ENCODE assay signal across 1 cellular context in the genomic region with DNA sequence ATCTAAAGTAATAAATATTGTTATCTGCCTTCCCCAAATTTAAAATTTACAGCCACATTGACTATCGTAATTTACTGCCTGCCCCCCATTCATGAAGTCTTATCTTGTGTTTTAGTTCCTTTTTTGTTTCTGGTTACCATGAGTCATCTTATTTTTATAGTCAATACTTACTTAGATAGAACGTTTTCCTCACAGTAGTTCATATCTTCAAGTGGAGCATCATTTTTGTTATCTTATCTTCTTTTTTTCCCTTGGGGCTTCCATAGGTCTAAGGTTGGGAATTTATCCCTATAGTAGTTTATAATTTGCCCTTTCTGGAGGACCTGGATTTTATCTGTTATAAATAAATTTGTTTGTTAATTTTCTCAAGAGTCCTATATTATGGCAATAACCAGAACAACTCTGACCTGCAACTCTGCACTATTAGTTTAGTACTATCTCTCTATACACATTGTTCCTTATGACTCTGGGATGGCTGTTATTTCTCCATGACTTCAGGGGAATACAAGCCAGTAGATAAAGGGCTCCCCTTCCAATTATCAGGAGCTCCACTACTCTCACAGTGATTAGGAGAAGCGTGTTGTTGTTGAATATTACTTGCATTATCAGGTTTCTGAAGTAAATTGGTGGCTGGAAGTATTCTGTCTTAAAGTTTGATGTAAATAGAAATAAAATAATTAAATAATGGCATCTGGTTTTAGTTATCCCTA.
TF ChIP-seq lines count a peak whose summit lies in the region.

No MANE protein-coding gene starts in this region.

TF ChIP-seq in K562, 482 proteins besides CTCF, POLR2A, EP300 and RAD21 (continued from another document and continues in another):
- TF ChIP-seq BRF2 (IDR thresholded peaks at IDR 0.05; ENCODE audit: borderline replicate concordance, insufficient read depth, insufficient read length) (no peak), SETDB1 (IDR thresholded peaks at IDR 0.05; ENCODE audit: low read length) (no peak), ZNF3 (CRISPR knock-in tag; IDR thresholded peaks at IDR 0.05) (no peak), TAF1 (IDR thresholded peaks at IDR 0.05; ENCODE audit: control insufficient read depth, extremely low read depth, insufficient read depth, low read length, severe bottlenecking) (no peak), ZNF311 (CRISPR knock-in tag; IDR thresholded peaks at IDR 0.05) (no peak), ZHX1 (conservative IDR thresholded peaks at IDR 0.05; ENCODE audit: low read length) (no peak), SMAD2 (IDR thresholded peaks at IDR 0.05; ENCODE audit: low read depth, low read length) (no peak), NCOA6 (IDR thresholded peaks at IDR 0.05) (no peak), ZMIZ1 (IDR thresholded peaks at IDR 0.05; ENCODE audit: low read depth in 2 of 2, low read length in 2 of 2) (no peak), CBX1 (IDR thresholded peaks at IDR 0.05; ENCODE audit: low read depth) (no peak), ZBTB8A (IDR thresholded peaks at IDR 0.05; ENCODE audit: partially characterized antibody) (no peak), KAT8 (IDR thresholded peaks at IDR 0.05; ENCODE audit: low read depth) (no peak), ZNF12 (CRISPR knock-in tag; IDR thresholded peaks at IDR 0.05) (no peak), SAFB2 (IDR thresholded peaks at IDR 0.05; ENCODE audit: borderline replicate concordance, low read depth, low read length, severe bottlenecking) (no peak), MCM2 (IDR thresholded peaks at IDR 0.05; ENCODE audit: low read depth) (no peak), ESRRA (IDR thresholded peaks at IDR 0.05; ENCODE audit: borderline replicate concordance, low read depth) (no peak), ZNF561 (CRISPR knock-in tag; conservative IDR thresholded peaks at IDR 0.05) (no peak), ETV1 (tag; conservative IDR thresholded peaks at IDR 0.05; ENCODE audit: low read depth) (no peak), ZBTB33 (CRISPR knock-in tag; IDR thresholded peaks at IDR 0.05) (no peak), BRCA1 (IDR thresholded peaks at IDR 0.05) (no peak), BRCA1 (CRISPR knock-in tag; IDR thresholded peaks at IDR 0.05) (no peak), MED1 (CRISPR knock-in tag; IDR thresholded peaks at IDR 0.05; ENCODE audit: borderline replicate concordance) (no peak), ZNF124 (CRISPR knock-in tag; IDR thresholded peaks at IDR 0.05) (no peak), HLTF (IDR thresholded peaks at IDR 0.05) (no peak), L3MBTL2 (IDR thresholded peaks at IDR 0.05) (no peak), NRF1 (conservative IDR thresholded peaks at IDR 0.05 in 1 of 2, IDR thresholded peaks at IDR 0.05 in 1 of 2) (no peak), FOXA1 (IDR thresholded peaks at IDR 0.05; ENCODE audit: borderline replicate concordance) (no peak), STAT5B (CRISPR knock-in tag; IDR thresholded peaks at IDR 0.05) (no peak), SOX6 (IDR thresholded peaks at IDR 0.05) (peak; percentile 71; the same call in 1 of the 2 replicates), PTBP1 (IDR thresholded peaks at IDR 0.05; ENCODE audit: low read depth, low read length) (no peak), RBM25 (IDR thresholded peaks at IDR 0.05; ENCODE audit: low read depth, low read length, severe bottlenecking) (no peak), KLF10 (CRISPR knock-in tag; IDR thresholded peaks at IDR 0.05) (no peak), FIP1L1 (IDR thresholded peaks at IDR 0.05; ENCODE audit: low read depth, low read length, poor library complexity, severe bottlenecking) (no peak), RBBP5 (IDR thresholded peaks at IDR 0.05; ENCODE audit: borderline replicate concordance, insufficient read depth, low read length, poor library complexity, severe bottlenecking) (no peak), IRF2 (CRISPR knock-in tag; IDR thresholded peaks at IDR 0.05) (no peak), TAL1 (IDR thresholded peaks at IDR 0.05) (peak; percentile 29), ATF2 (CRISPR knock-in tag; IDR thresholded peaks at IDR 0.05) (no peak), KLF1 (tag; IDR thresholded peaks at IDR 0.05) (no peak), BACH1 (tag; IDR thresholded peaks at IDR 0.05) (peak; percentile 38; the same call in 1 of the 2 replicates), PRDM10 (IDR thresholded peaks at IDR 0.05; ENCODE audit: partially characterized antibody) (no peak), SIN3A (IDR thresholded peaks at IDR 0.05; ENCODE audit: borderline replicate concordance in 2 of 2, control insufficient read depth in 1 of 2, low read depth in 2 of 2, low read length in 2 of 2) (no peak)
- TF ChIP-seq, protein P1, sequence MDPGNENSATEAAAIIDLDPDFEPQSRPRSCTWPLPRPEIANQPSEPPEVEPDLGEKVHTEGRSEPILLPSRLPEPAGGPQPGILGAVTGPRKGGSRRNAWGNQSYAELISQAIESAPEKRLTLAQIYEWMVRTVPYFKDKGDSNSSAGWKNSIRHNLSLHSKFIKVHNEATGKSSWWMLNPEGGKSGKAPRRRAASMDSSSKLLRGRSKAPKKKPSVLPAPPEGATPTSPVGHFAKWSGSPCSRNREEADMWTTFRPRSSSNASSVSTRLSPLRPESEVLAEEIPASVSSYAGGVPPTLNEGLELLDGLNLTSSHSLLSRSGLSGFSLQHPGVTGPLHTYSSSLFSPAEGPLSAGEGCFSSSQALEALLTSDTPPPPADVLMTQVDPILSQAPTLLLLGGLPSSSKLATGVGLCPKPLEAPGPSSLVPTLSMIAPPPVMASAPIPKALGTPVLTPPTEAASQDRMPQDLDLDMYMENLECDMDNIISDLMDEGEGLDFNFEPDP (CRISPR knock-in tag; IDR thresholded peaks at IDR 0.05): no peak
- TF ChIP-seq, protein P2, sequence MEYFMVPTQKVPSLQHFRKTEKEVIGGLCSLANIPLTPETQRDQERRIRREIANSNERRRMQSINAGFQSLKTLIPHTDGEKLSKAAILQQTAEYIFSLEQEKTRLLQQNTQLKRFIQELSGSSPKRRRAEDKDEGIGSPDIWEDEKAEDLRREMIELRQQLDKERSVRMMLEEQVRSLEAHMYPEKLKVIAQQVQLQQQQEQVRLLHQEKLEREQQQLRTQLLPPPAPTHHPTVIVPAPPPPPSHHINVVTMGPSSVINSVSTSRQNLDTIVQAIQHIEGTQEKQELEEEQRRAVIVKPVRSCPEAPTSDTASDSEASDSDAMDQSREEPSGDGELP (CRISPR knock-in tag; IDR thresholded peaks at IDR 0.05; ENCODE audit: borderline replicate concordance): no peak
- TF ChIP-seq, protein P3, sequence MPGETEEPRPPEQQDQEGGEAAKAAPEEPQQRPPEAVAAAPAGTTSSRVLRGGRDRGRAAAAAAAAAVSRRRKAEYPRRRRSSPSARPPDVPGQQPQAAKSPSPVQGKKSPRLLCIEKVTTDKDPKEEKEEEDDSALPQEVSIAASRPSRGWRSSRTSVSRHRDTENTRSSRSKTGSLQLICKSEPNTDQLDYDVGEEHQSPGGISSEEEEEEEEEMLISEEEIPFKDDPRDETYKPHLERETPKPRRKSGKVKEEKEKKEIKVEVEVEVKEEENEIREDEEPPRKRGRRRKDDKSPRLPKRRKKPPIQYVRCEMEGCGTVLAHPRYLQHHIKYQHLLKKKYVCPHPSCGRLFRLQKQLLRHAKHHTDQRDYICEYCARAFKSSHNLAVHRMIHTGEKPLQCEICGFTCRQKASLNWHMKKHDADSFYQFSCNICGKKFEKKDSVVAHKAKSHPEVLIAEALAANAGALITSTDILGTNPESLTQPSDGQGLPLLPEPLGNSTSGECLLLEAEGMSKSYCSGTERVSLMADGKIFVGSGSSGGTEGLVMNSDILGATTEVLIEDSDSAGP (CRISPR knock-in tag; IDR thresholded peaks at IDR 0.05): no peak
